Comparison of ENCODE assay signal across 21 cellular contexts in the genomic region with DNA sequence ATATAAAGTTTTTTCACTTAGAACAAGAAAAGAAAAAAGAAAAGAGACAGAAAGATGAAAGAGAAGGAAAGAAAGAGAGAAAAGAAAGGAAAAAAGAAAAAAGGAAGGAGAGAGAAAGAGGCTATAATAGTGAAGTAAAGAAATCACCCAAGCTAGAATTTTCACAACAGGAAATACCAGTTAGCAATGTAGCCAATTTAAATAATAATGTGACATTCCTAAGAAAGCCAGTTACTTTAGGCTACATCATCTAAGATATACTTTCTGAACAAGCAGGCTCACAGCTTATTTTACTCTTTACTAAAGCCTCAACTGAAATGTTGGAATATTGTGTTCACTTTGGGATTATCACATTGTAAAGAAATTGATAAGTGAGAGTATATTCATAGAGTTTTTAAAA. TPM values are rescaled to one million over a fixed set of nuclear protein-coding genes. Genes with fewer than 3 reads are reported as not detected.
DNase-seq lines count a peak whose midpoint lies in the region; ATAC-seq, FAIRE-seq and TF ChIP-seq lines count a peak whose summit lies in the region.
"Had no signal": no experiment of that assay in that cellular context is flagged by ENCODE, and none has a peak within 500 bp of the region (broad histone marks: within the 10 kb centered on the region; RNA-seq: fewer than 3 reads in every experiment).

No MANE protein-coding gene starts in this region.

- no peak overlapping the region for H2BK5ac ChIP-seq in H1 (ENCODE audit: low read depth, low read length)
- H2BK5ac ChIP-seq in mesendoderm (ENCODE audit: low read length), result no peak overlapping the region

- H2BK20ac ChIP-seq in H1 (ENCODE audit: low read length), result no peak overlapping the region

- no peak for FAIRE-seq in H1 (lab: Jason Lieb, UNC)

- H3K36me3 Mint-ChIP-seq in GM23338 (ENCODE audit: low read depth), result peaks cover 4% of the 10 kb centered on the region; the same call in 2 of the 3 replicates
- H3K36me3 Mint-ChIP-seq: IgD-negative memory B cell had no signal

- H3K4me2 ChIP-seq in GM23338 (peak overlapping the region; percentile 37), H1 (ENCODE audit: insufficient read depth in 1 of 2, low read depth in 2 of 2, low read length in 2 of 2) (no peak overlapping the region; a peak in 1 of 4 replicates), mesendoderm (ENCODE audit: low read length) (no peak overlapping the region)

- TF ChIP-seq CTCF in GM23338 (conservative IDR thresholded peaks at IDR 0.05; ENCODE audit: low read depth in 2 of 2) (no peak), H1 (IDR thresholded peaks at IDR 0.05; ENCODE audit: control extremely low read depth in 1 of 3, insufficient read depth in 1 of 3, low read depth in 1 of 3, low read length in 3 of 3) (no peak)

- H2AFZ ChIP-seq in GM23338, result no peak overlapping the region
- H2AFZ ChIP-seq in H1 (ENCODE audit: low read length), result no peak overlapping the region

- no peak overlapping the region for H4K91ac ChIP-seq in H1 (replicated peaks; ENCODE audit: insufficient read length, low read length)

- ATAC-seq in GM23338, result no peak
- no peak for ATAC-seq in activated CD4-positive, CD25-positive, alpha-beta regulatory T cell treated with anti-CD3 and anti-CD28 coated beads, Interleukin-2, amount 50 U/mL, for 24 hours
- ATAC-seq in HG02938 (IDR thresholded peaks at IDR 0.05; ENCODE audit: unreplicated experiment), result no peak
- ATAC-seq: Right ventricle myocardium inferior had no signal

- no peak overlapping the region for H3K23ac ChIP-seq in H1 (ENCODE audit: insufficient read length)
- H3K23ac ChIP-seq in mesendoderm (ENCODE audit: low read length), result no peak overlapping the region

- no peak overlapping the region for H4K5ac ChIP-seq in H1 (ENCODE audit: insufficient read length, low read depth, low read length)
- no peak overlapping the region for H4K5ac ChIP-seq in mesendoderm (ENCODE audit: low read length)

- H3K4me1 ChIP-seq in GM23338 (ENCODE audit: insufficient read depth) (peaks cover 22% of the 10 kb centered on the region), H1 (replicated peaks in 1 of 4; ENCODE audit: control insufficient read depth in 3 of 4, insufficient read depth in 4 of 4, low read length in 3 of 4) (peaks cover 0 to 13% (median 4%) of the 10 kb centered on the region in 4 experiments; a peak in 3 of 7 replicates), mesendoderm (ENCODE audit: control insufficient read depth, low read depth, low read length) (peaks cover 4% of the 10 kb centered on the region)
- H3K4me1 ChIP-seq: Peyer's patch had no signal

- H3K14ac ChIP-seq in H1 (ENCODE audit: insufficient read length), result no peak overlapping the region

- CTCF ChIA-PET in H1 (lab: Charles Lee; ENCODE audit: partially characterized antibody), result interaction anchor here (0.6 to 1.4 kb wide), 4 partner anchors 9 to 1885 kb away, joined by 3 read pairs; no protein-coding TSS in a partner anchor

- H3K4ac ChIP-seq in H1 (replicated peaks; ENCODE audit: insufficient read length, low read depth, low read length) (no peak overlapping the region), mesendoderm (ENCODE audit: low read depth, low read length) (no peak overlapping the region)

- no peak for TF ChIP-seq RAD21 in H1 (IDR thresholded peaks at IDR 0.05 in 1 of 2, conservative IDR thresholded peaks at IDR 0.05 in 1 of 2; ENCODE audit: low read depth in 2 of 2, low read length in 2 of 2)

- H3K18ac ChIP-seq in H1 (ENCODE audit: extremely low read depth, low read length), result no peak overlapping the region
- no peak overlapping the region for H3K18ac ChIP-seq in mesendoderm (ENCODE audit: low read length)

- H3K56ac ChIP-seq in H1 (replicated peaks; ENCODE audit: insufficient read length, low read depth, low read length) (no peak overlapping the region), mesendoderm (ENCODE audit: low read length) (no peak overlapping the region)

- H4K20me1 ChIP-seq in GM23338 (replicated peaks; ENCODE audit: insufficient read depth) (no peaks in the 10 kb centered on the region), H1 (replicated peaks in 1 of 2; ENCODE audit: control insufficient read depth in 1 of 2, insufficient read depth in 2 of 2, low read length in 2 of 2) (no peaks in the 10 kb centered on the region)

- no peaks in the 10 kb centered on the region for H3K36me3 ChIP-seq in GM23338 (ENCODE audit: insufficient read depth)
- H3K36me3 ChIP-seq in SK-N-MC (ENCODE audit: insufficient read depth, low read length), result no peaks in the 10 kb centered on the region
- no peaks in the 10 kb centered on the region for H3K36me3 ChIP-seq in H1 (ENCODE audit: control insufficient read depth in 2 of 4, insufficient read depth in 4 of 4, low read length in 3 of 4)
- no peaks in the 10 kb centered on the region for H3K36me3 ChIP-seq in mesendoderm (ENCODE audit: control insufficient read depth, insufficient read depth, low read length)
- H3K36me3 ChIP-seq: MG63, Peyer's patch had no signal

- POLR2A ChIA-PET in H1 (lab: Charles Lee; ENCODE audit: partially characterized antibody), result no interaction called here

- H3K79me1 ChIP-seq in H1 (ENCODE audit: low read depth, low read length) (no peaks in the 10 kb centered on the region), mesendoderm (ENCODE audit: low read length) (no peaks in the 10 kb centered on the region)

- H2AK5ac ChIP-seq in H1 (ENCODE audit: low read depth, low read length) (no peak overlapping the region), mesendoderm (ENCODE audit: low read length) (no peak overlapping the region)

- H3K4me3 ChIP-seq in GM23338, result peak overlapping the region; percentile 16; the same call in 1 of the 2 replicates
- peak overlapping the region; percentile 70 for H3K4me3 ChIP-seq in SK-N-MC
- peak overlapping the region in 1 of 4 experiments; percentile 2; a peak in 1 of 8 replicates for H3K4me3 ChIP-seq in H1 (ENCODE audit: extremely low read depth in 1 of 4, insufficient read depth in 2 of 4, low read depth in 3 of 4, low read length in 4 of 4)
- H3K4me3 ChIP-seq in mesendoderm (ENCODE audit: low read length), result no peak overlapping the region
- H3K4me3 ChIP-seq: MG63, Peyer's patch had no signal

- H3K27ac ChIP-seq in GM23338 (ENCODE audit: low read depth), result peak overlapping the region; percentile 84
- peak overlapping the region; percentile 100 for H3K27ac ChIP-seq in SK-N-MC
- H3K27ac ChIP-seq in H1 (ENCODE audit: low read depth, low read length), result no peak overlapping the region
- no peak overlapping the region for H3K27ac ChIP-seq in mesendoderm (ENCODE audit: low read depth, low read length)
- H3K27ac ChIP-seq: Peyer's patch had no signal

- peak; percentile 62 for DNase-seq in GM23338 (ENCODE audit: low spot score)
- DNase-seq in SK-N-MC (ENCODE audit: low read depth, low spot score), result no peak
- no peak for DNase-seq in H1 (ENCODE audit: low read depth in 1 of 2, low spot score in 2 of 2)
- DNase-seq in mesendoderm, result peak; percentile 18
- no peak for DNase-seq in inferior parietal cortex (ENCODE audit: extremely low spot score)
- DNase-seq in GOT3 (lab: John Stamatoyannopoulos, UW), result no peak
- DNase-seq: CD4-positive, alpha-beta T cell; GF-D8; Kasumi-1; MG63; NCI-H1048; NCI-H1436 treated with DMSO at 0.1 percent for 48 hours; NCI-H2029; NCI-H2171 treated with DMSO at 0.1 percent for 48 hours; NCI-H446 treated with DMSO at 0.1 percent for 48 hours; NCI-H69; Peyer's patch had no signal

- H4K8ac ChIP-seq in H1 (ENCODE audit: extremely low read depth, insufficient read depth, low read length) (no peak overlapping the region), mesendoderm (ENCODE audit: low read depth, low read length) (no peak overlapping the region)

- no peaks in the 10 kb centered on the region for H3K9me2 ChIP-seq in GM23338 (ENCODE audit: insufficient read depth)

- peaks cover 12% of the 10 kb centered on the region; the same call in 2 of the 3 replicates for H3K9me3 Mint-ChIP-seq in GM23338

- H3K27ac Mint-ChIP-seq in GM23338, result peak overlapping the region; percentile 84
- H3K27ac Mint-ChIP-seq: CD4-positive, alpha-beta T cell; IgD-negative memory B cell had no signal

- H3K79me2 ChIP-seq in GM23338 (replicated peaks; ENCODE audit: insufficient read depth), result no peaks in the 10 kb centered on the region
- no peaks in the 10 kb centered on the region for H3K79me2 ChIP-seq in H1 (ENCODE audit: control insufficient read depth in 1 of 2, insufficient read depth in 2 of 2, low read length in 2 of 2)
- H3K79me2 ChIP-seq in mesendoderm (ENCODE audit: control insufficient read depth, insufficient read depth, low read length), result no peaks in the 10 kb centered on the region

- no peaks in the 10 kb centered on the region for H3K27me3 Mint-ChIP-seq in GM23338 (ENCODE audit: insufficient read depth, low read depth, poor library complexity)
- H3K27me3 Mint-ChIP-seq: CD4-positive, alpha-beta T cell; IgD-negative memory B cell had no signal

- H2BK12ac ChIP-seq in H1 (ENCODE audit: low read depth, low read length), result no peak overlapping the region

- H3K9me3 ChIP-seq in SK-N-MC (ENCODE audit: low read depth, low read length) (peaks cover 10% of the 10 kb centered on the region; the same call in 1 of the 2 replicates), H1 (ENCODE audit: insufficient read depth in 2 of 2, low read depth in 1 of 2, low read length in 1 of 2) (0 out of 4 replicates have a peak, but pooled peaks cover 0 to 2% of the 10 kb centered on the region in 2 experiments)

- no peak for TF ChIP-seq EP300 in H1 (IDR thresholded peaks at IDR 0.05; ENCODE audit: borderline replicate concordance in 1 of 2, low read depth in 2 of 2, low read length in 2 of 2)

- H3F3A ChIP-seq in GM23338 (replicated peaks; ENCODE audit: low read depth), result no peaks in the 10 kb centered on the region

- H3K4me1 Mint-ChIP-seq in GM23338, result peaks cover 20% of the 10 kb centered on the region
- H3K4me1 Mint-ChIP-seq: IgD-negative memory B cell had no signal

- H3K27me3 ChIP-seq in GM23338 (ENCODE audit: insufficient read depth), result no peaks in the 10 kb centered on the region
- no peaks in the 10 kb centered on the region for H3K27me3 ChIP-seq in H1 (replicated peaks in 1 of 4; ENCODE audit: control insufficient read depth in 3 of 4, extremely low read depth in 1 of 4, insufficient read depth in 3 of 4, low read length in 3 of 4)
- no peaks in the 10 kb centered on the region for H3K27me3 ChIP-seq in mesendoderm (ENCODE audit: insufficient read depth, low read length, poor library complexity)
- H3K27me3 ChIP-seq: MG63, Peyer's patch had no signal

- TF ChIP-seq POLR2A in H1 (IDR thresholded peaks at IDR 0.05; ENCODE audit: control extremely low read depth in 1 of 2, low read depth in 2 of 2, low read length in 2 of 2), result no peak

- H2BK120ac ChIP-seq in H1 (replicated peaks; ENCODE audit: low read depth, low read length) (no peak overlapping the region), mesendoderm (ENCODE audit: low read depth, low read length) (no peak overlapping the region)

- peak overlapping the region; percentile 88 for H3K9ac ChIP-seq in SK-N-MC (ENCODE audit: insufficient read length)
- H3K9ac ChIP-seq in H1 (replicated peaks in 1 of 4; ENCODE audit: extremely low read depth in 1 of 4, low read depth in 3 of 4, low read length in 3 of 4), result no peak overlapping the region
- H3K9ac ChIP-seq in mesendoderm (ENCODE audit: low read length), result no peak overlapping the region

- no peaks in the 10 kb centered on the region; the same call in 1 of the 2 replicates for H3K23me2 ChIP-seq in H1 (ENCODE audit: low read depth, low read length)

- H2BK15ac ChIP-seq in H1 (ENCODE audit: low read length), result no peak overlapping the region
- H2BK15ac ChIP-seq in mesendoderm (replicated peaks; ENCODE audit: low read depth), result no peak overlapping the region

- peak overlapping the region; percentile 36; the same call in 1 of the 3 replicates for H3K4me3 Mint-ChIP-seq in GM23338
- H3K4me3 Mint-ChIP-seq: CD4-positive, alpha-beta T cell; IgD-negative memory B cell had no signal

RNA-seq across cellular contexts. Expression of a gene that starts 53.6 kb away (rescaled TPM):
- total RNA-seq in GM23338 (2014; rRNA removed; shearing (Covaris generic)), result 6.8 and 8.5 TPM in 2 replicates
- polyA plus RNA-seq in GM23338 (2016; fragmentation: Nextera tagmentation; extraction: Ambion mirVana) (3.7 and 3.9 TPM in 2 replicates), H1 (2011; rRNA removed) (1.5 and 3.1 TPM in 2 replicates)
- 15.5 and 17.4 TPM in 2 replicates for total RNA-seq in H1 (2021; fragmentation: NEBNext Ultra II Directional; extraction: Animal tissue kit (Norgen Biotek cat#: 25700))
- 2.2 TPM for polyA plus RNA-seq in H1 (2011; cell fraction: cytosol; rRNA removed)
- polyA plus RNA-seq in H1 (2011; cell fraction: nucleus; rRNA removed), result 3.0 TPM
- 5.0 to 7.8 TPM (median 6.1 TPM) in 4 replicates for polyA plus RNA-seq in H1 (2012, experiment 1 of 2)
- polyA plus RNA-seq in H1 (2012, experiment 2 of 2), result 5.4 TPM
- 24.4 TPM for polyA plus RNA-seq in H1 (2013, experiment 1 of 2)
- 24.6 TPM for polyA plus RNA-seq in H1 (2013, experiment 2 of 2)
- polyA minus RNA-seq in H1 (2011; rRNA and poly(A)+ RNA removed), result 3.4 and 4.6 TPM in 2 replicates
- polyA minus RNA-seq in H1 (2011; cell fraction: cytosol; rRNA and poly(A)+ RNA removed), result 2.7 TPM
- polyA minus RNA-seq in H1 (2011; cell fraction: nucleus; rRNA and poly(A)+ RNA removed), result 5.5 TPM
- 29.5 TPM for polyA plus RNA-seq in mesendoderm (2013, experiment 1 of 2)
- polyA plus RNA-seq in mesendoderm (2013, experiment 2 of 2), result 27.7 TPM
- total RNA-seq: CD4-positive, alpha-beta T cell; Right ventricle myocardium inferior had no signal
- polyA plus RNA-seq: IgD-negative memory B cell had no signal

Comparison
In these comparisons a context has a peak if more than half of its experiments do, and no peak if none do; other contexts are left out.
1. DNase-seq: peak in GM23338 (single experiment) and mesendoderm (single experiment); none in SK-N-MC (single experiment), H1 (0 of 2), inferior parietal cortex (single experiment) and GOT3 (single experiment).
2. H3K27ac ChIP-seq: peak in GM23338 (single experiment) and SK-N-MC (single experiment); none in H1 (single experiment) and mesendoderm (single experiment).